8 cellular contexts compared by ENCODE assay signal in the genomic region with DNA sequence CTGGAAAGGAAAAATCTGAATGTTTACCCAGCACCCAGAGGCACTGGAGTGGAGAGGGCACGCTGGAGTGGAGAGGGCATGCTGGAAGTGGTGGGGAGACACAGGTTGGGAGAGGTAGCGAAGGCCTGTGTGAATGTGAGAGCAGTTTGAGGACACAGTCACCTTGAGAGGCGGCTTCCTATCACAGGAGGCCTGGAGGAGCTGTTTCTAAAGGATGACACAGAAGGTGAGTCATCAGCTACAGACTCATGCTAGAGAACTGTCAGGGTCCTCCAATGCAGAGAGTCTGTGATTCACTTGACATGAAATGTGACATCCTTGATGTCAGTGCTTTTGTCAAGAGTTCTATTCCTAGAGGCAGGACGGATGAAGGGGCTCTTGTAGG. TPM values are rescaled to one million over a fixed set of nuclear protein-coding genes. Genes with fewer than 3 reads are reported as not detected.
DNase-seq lines count a peak whose midpoint lies in the region; ATAC-seq and TF ChIP-seq lines count a peak whose summit lies in the region.

No MANE protein-coding gene starts in this region.

- H3K4me3 ChIP-seq in CD8-positive, alpha-beta memory T cell (ENCODE audit: low read length) = no peak overlapping the region
- H3K4me3 ChIP-seq in neural cell (ENCODE audit: low read length) = no peak overlapping the region
- no peak overlapping the region for H3K4me3 ChIP-seq in WERI-Rb-1 (ENCODE audit: low read depth, low read length)

- H4K20me1 ChIP-seq in neural cell (ENCODE audit: insufficient read depth) = no peaks in the 10 kb centered on the region

- ATAC-seq in GM21825 (IDR thresholded peaks at IDR 0.05; ENCODE audit: unreplicated experiment) = no peak
- ATAC-seq in HG03457 (IDR thresholded peaks at IDR 0.05; ENCODE audit: unreplicated experiment) = no peak

- H3K27me3 Mint-ChIP-seq in CD8-positive, alpha-beta memory T cell = no peaks in the 10 kb centered on the region
- H3K27me3 Mint-ChIP-seq in chondrocyte (ENCODE audit: low read depth) = no peaks in the 10 kb centered on the region

- TF ChIP-seq EP300 in neural cell (conservative IDR thresholded peaks at IDR 0.05; ENCODE audit: poor library complexity, severe bottlenecking) = no peak

- H3K4me3 Mint-ChIP-seq in CD8-positive, alpha-beta memory T cell = no peak overlapping the region
- H3K4me3 Mint-ChIP-seq in chondrocyte (ENCODE audit: unreplicated experiment) = no peak overlapping the region

- H2AFZ ChIP-seq in neural cell (ENCODE audit: low read depth, low read length) = no peak overlapping the region

- H3K27me3 ChIP-seq in CD8-positive, alpha-beta memory T cell (ENCODE audit: insufficient read depth, low read length, poor library complexity, severe bottlenecking) = no peaks in the 10 kb centered on the region
- H3K27me3 ChIP-seq in neural cell (ENCODE audit: insufficient read depth, low read depth, low read length) = no peaks in the 10 kb centered on the region
- H3K27me3 ChIP-seq in WERI-Rb-1 (ENCODE audit: insufficient read depth, low read depth, severe bottlenecking) = no peaks in the 10 kb centered on the region

- peaks cover 20 to 50% (median 29%) of the 10 kb centered on the region in 3 donors for H3K4me1 Mint-ChIP-seq in CD8-positive, alpha-beta memory T cell
- H3K4me1 Mint-ChIP-seq in chondrocyte (ENCODE audit: low read depth) = peaks cover 39% of the 10 kb centered on the region

- CTCF ChIA-PET in CD8-positive, alpha-beta memory T cell (lab: Charles Lee) = no interaction called here

- no peaks in the 10 kb centered on the region for H3K9me2 ChIP-seq in neural cell (ENCODE audit: insufficient read depth, low read length)

- H3K79me2 ChIP-seq in neural cell (replicated peaks; ENCODE audit: insufficient read depth, low read length) = no peaks in the 10 kb centered on the region

- no peaks in the 10 kb centered on the region for H3F3A ChIP-seq in neural cell (ENCODE audit: insufficient read depth, low read length, poor library complexity, severe bottlenecking)

- no peak overlapping the region for H3K9ac ChIP-seq in neural cell (ENCODE audit: low read length)

- no peak for DNase-seq in CD8-positive, alpha-beta memory T cell
- DNase-seq in NCI-H226 (peak; percentile 54), chondrocyte (ENCODE audit: low spot score) (no peak), WERI-Rb-1 (no peak), GM10266 (ENCODE audit: extremely low spot score) (no peak)

- H3K36me3 ChIP-seq in CD8-positive, alpha-beta memory T cell (ENCODE audit: insufficient read depth, low read length) = no peaks in the 10 kb centered on the region
- H3K36me3 ChIP-seq in neural cell (ENCODE audit: insufficient read depth, low read length) (no peaks in the 10 kb centered on the region), WERI-Rb-1 (peaks cover 3% of the 10 kb centered on the region; the same call in 1 of the 2 replicates)

- H3K4me1 ChIP-seq in CD8-positive, alpha-beta memory T cell (ENCODE audit: insufficient read depth, low read length) = peaks cover 5% of the 10 kb centered on the region

- H3K9me3 ChIP-seq in CD8-positive, alpha-beta memory T cell (ENCODE audit: low read length) = no peaks in the 10 kb centered on the region
- H3K9me3 ChIP-seq in neural cell (ENCODE audit: low read length) = no peaks in the 10 kb centered on the region
- H3K9me3 ChIP-seq in WERI-Rb-1 (ENCODE audit: severe bottlenecking) = no peaks in the 10 kb centered on the region

- H3K36me3 Mint-ChIP-seq in CD8-positive, alpha-beta memory T cell = peaks cover 0 to 65% (median 7%) of the 10 kb centered on the region in 3 donors
- H3K36me3 Mint-ChIP-seq in chondrocyte (ENCODE audit: low read depth) = peaks cover 1% of the 10 kb centered on the region

- POLR2A ChIA-PET in CD8-positive, alpha-beta memory T cell (lab: Charles Lee) = no interaction called here

- peak overlapping the region in 7 of 8 donors; percentile 15 to 78 (median 55) for H3K27ac Mint-ChIP-seq in CD8-positive, alpha-beta memory T cell
- peak overlapping the region; percentile 88 for H3K27ac Mint-ChIP-seq in chondrocyte (ENCODE audit: unreplicated experiment)

- H3K27ac ChIP-seq in CD8-positive, alpha-beta memory T cell (ENCODE audit: low read depth, low read length) = no peak overlapping the region
- H3K27ac ChIP-seq in neural cell (ENCODE audit: low read length) = peak overlapping the region; percentile 28
- no peak overlapping the region for H3K27ac ChIP-seq in WERI-Rb-1

- TF ChIP-seq CTCF in chondrocyte (IDR thresholded peaks at IDR 0.05) (no peak), neural cell (IDR thresholded peaks at IDR 0.05; ENCODE audit: poor library complexity, severe bottlenecking) (no peak), WERI-Rb-1 (IDR thresholded peaks at IDR 0.05; ENCODE audit: low read depth, low read length) (no peak), GM10266 (IDR thresholded peaks at IDR 0.05; ENCODE audit: control insufficient read depth, insufficient read depth, low read depth, missing control alignments) (no peak)

- no peak overlapping the region for H3K4me2 ChIP-seq in neural cell (ENCODE audit: low read length)

- no peaks in the 10 kb centered on the region for H3K9me3 Mint-ChIP-seq in CD8-positive, alpha-beta memory T cell
- no peaks in the 10 kb centered on the region for H3K9me3 Mint-ChIP-seq in chondrocyte (ENCODE audit: low read depth)

- no peak for TF ChIP-seq RAD21 in neural cell (conservative IDR thresholded peaks at IDR 0.05)

TF ChIP-seq in neural cell, 6 proteins besides CTCF, POLR2A, EP300 and RAD21:
- no peak for TF ChIP-seq SMC3 (conservative IDR thresholded peaks at IDR 0.05; ENCODE audit: poor library complexity)
- no peak for TF ChIP-seq MXI1 (conservative IDR thresholded peaks at IDR 0.05; ENCODE audit: poor library complexity, severe bottlenecking)
- no peak for TF ChIP-seq POLR2AphosphoS5 (IDR thresholded peaks at IDR 0.05)
- TF ChIP-seq, protein P1, sequence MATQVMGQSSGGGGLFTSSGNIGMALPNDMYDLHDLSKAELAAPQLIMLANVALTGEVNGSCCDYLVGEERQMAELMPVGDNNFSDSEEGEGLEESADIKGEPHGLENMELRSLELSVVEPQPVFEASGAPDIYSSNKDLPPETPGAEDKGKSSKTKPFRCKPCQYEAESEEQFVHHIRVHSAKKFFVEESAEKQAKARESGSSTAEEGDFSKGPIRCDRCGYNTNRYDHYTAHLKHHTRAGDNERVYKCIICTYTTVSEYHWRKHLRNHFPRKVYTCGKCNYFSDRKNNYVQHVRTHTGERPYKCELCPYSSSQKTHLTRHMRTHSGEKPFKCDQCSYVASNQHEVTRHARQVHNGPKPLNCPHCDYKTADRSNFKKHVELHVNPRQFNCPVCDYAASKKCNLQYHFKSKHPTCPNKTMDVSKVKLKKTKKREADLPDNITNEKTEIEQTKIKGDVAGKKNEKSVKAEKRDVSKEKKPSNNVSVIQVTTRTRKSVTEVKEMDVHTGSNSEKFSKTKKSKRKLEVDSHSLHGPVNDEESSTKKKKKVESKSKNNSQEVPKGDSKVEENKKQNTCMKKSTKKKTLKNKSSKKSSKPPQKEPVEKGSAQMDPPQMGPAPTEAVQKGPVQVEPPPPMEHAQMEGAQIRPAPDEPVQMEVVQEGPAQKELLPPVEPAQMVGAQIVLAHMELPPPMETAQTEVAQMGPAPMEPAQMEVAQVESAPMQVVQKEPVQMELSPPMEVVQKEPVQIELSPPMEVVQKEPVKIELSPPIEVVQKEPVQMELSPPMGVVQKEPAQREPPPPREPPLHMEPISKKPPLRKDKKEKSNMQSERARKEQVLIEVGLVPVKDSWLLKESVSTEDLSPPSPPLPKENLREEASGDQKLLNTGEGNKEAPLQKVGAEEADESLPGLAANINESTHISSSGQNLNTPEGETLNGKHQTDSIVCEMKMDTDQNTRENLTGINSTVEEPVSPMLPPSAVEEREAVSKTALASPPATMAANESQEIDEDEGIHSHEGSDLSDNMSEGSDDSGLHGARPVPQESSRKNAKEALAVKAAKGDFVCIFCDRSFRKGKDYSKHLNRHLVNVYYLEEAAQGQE (IDR thresholded peaks at IDR 0.05; ENCODE audit: borderline replicate concordance) = no peak
- no peak for TF ChIP-seq EZH2 (IDR thresholded peaks at IDR 0.05; ENCODE audit: borderline replicate concordance, insufficient read depth, low read length, poor library complexity, severe bottlenecking)
- TF ChIP-seq TAF1 (IDR thresholded peaks at IDR 0.05; ENCODE audit: low read depth) = no peak
TF ChIP-seq in neural cell: peak in this region for 0.

RNA-seq across cellular contexts. Expression of a gene that starts 13.8 kb away (rescaled TPM):
- 1 to 10 TPM; 4.1 to 4.9 TPM for total RNA-seq in CD8-positive, alpha-beta memory T cell
- polyA plus RNA-seq in CD8-positive, alpha-beta memory T cell = 1.5 TPM
- total RNA-seq in chondrocyte = not detected in 3 replicates
- 3.2 and 3.8 TPM in 2 replicates for polyA plus RNA-seq in neural cell
- polyA minus RNA-seq in neural cell = 0.97 and 1.5 TPM in 2 replicates

RNA-seq across cellular contexts. Expression of a gene that starts 18.8 kb away (rescaled TPM):
- total RNA-seq in CD8-positive, alpha-beta memory T cell = 100 to 1,000 TPM; 176 to 189 TPM
- 518 TPM for polyA plus RNA-seq in CD8-positive, alpha-beta memory T cell
- 30.1 to 43.2 TPM (median 33.9 TPM) in 3 replicates for total RNA-seq in chondrocyte
- polyA plus RNA-seq in neural cell = 33.6 and 46.4 TPM in 2 replicates
- polyA minus RNA-seq in neural cell = 8.0 and 10.2 TPM in 2 replicates

RNA-seq across cellular contexts. Expression of a gene that starts 24.8 kb away (rescaled TPM):
- total RNA-seq in CD8-positive, alpha-beta memory T cell = 10 to 100 TPM; 13.6 to 14.5 TPM
- polyA plus RNA-seq in CD8-positive, alpha-beta memory T cell = 27.0 TPM
- total RNA-seq in chondrocyte = 33.1 to 38.9 TPM (median 35.9 TPM) in 3 replicates
- 3.8 and 8.1 TPM in 2 replicates for polyA plus RNA-seq in neural cell
- 14.2 and 17.5 TPM in 2 replicates for polyA minus RNA-seq in neural cell

RNA-seq across cellular contexts. Expression of a gene that starts 26.1 kb away (rescaled TPM):
- 10 to 100 TPM; 12.7 to 12.8 TPM for total RNA-seq in CD8-positive, alpha-beta memory T cell
- 0.74 TPM for polyA plus RNA-seq in CD8-positive, alpha-beta memory T cell
- 35.8 to 43.1 TPM (median 38.2 TPM) in 3 replicates for total RNA-seq in chondrocyte
- polyA plus RNA-seq in neural cell = 0.32 TPM in 1 of 2 replicates, not detected in the other
- not detected in 2 replicates for polyA minus RNA-seq in neural cell

RNA-seq across cellular contexts. Expression of a gene that starts 33.2 kb away (rescaled TPM):
- under 1 TPM in 1 of 2 experiments, not detected in 1; 0.97 TPM for total RNA-seq in CD8-positive, alpha-beta memory T cell
- polyA plus RNA-seq in CD8-positive, alpha-beta memory T cell = 0.83 TPM
- total RNA-seq in chondrocyte = 0.57 TPM in 1 of 3 replicates, not detected in the others
- 2.2 TPM in 1 of 2 replicates, not detected in the other for polyA plus RNA-seq in neural cell
- not detected in 2 replicates for polyA minus RNA-seq in neural cell
